ENCODE assay signal across 10 cellular contexts in the genomic region with DNA sequence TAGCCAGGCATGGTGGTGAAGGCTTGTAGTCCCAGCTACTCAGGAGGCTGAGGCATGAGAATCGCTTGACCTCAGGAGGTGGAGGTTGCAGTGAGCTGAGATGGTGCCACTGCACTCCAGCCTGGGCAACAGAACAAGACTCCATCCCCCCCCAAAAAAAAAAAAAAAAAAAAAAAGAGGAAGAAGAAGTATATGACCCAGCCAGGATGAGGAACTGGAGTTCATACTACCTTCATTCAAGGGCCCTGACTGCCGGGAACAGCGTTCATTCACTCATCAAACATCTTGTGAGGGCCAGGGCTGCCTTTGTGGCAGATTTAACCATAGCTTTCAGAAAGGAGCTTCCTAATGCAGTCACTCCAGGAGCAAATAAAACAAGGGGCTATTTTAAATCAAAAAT.
DNase-seq lines count a peak whose midpoint lies in the region; ATAC-seq and TF ChIP-seq lines count a peak whose summit lies in the region.
"Had no signal": no experiment of that assay in that cellular context is flagged by ENCODE, and none has a peak within 500 bp of the region (broad histone marks: within the 10 kb centered on the region; RNA-seq: fewer than 3 reads in every experiment).

No MANE protein-coding gene starts in this region.

- peaks cover 53% of the 10 kb centered on the region for H3K4me1 Mint-ChIP-seq in activated naive CD4-positive, alpha-beta T cell treated with anti-CD3 and anti-CD28 coated beads, Interleukin-2, amount 50 U/mL, for 24 hours
- H3K4me1 Mint-ChIP-seq in activated naive CD4-positive, alpha-beta T cell treated with anti-CD3 and anti-CD28 coated beads, Interleukin-2, amount 10 ng/mL, durations not matched to agents 7 days and 5 days = peaks cover 51% of the 10 kb centered on the region
- H3K4me1 Mint-ChIP-seq in activated naive CD8-positive, alpha-beta T cell treated with anti-CD3 and anti-CD28 coated beads, Interleukin-2, amount 10 ng/mL, durations not matched to agents 7 days and 5 days = peaks cover 53% of the 10 kb centered on the region

- TF ChIP-seq POLR2A in upper lobe of left lung (IDR thresholded peaks at IDR 0.05) = no peak

- peak overlapping the region; percentile 94 for H3K27ac ChIP-seq in mesodermal cell (ENCODE audit: low read depth, low read length, severe bottlenecking)
- H3K27ac ChIP-seq in upper lobe of left lung = peak overlapping the region; percentile 66 to 87 (median 76)

- no peaks in the 10 kb centered on the region for H3K27me3 ChIP-seq in upper lobe of left lung

- POLR2A ChIA-PET in activated naive CD8-positive, alpha-beta T cell treated with anti-CD3 and anti-CD28 coated beads, Interleukin-2, amount 10 ng/mL, durations not matched to agents 7 days and 5 days (lab: Charles Lee) = interaction anchor here (1.5 to 6.1 kb wide), 4 partner anchors 46 to 253 kb away, joined by 5 to 42 read pairs (median 6); a partner anchor contains a TSS

- H3K9me3 ChIP-seq in mesodermal cell (ENCODE audit: control insufficient read depth, low read length) (no peaks in the 10 kb centered on the region), upper lobe of left lung (no peaks in the 10 kb centered on the region)

- no peak overlapping the region for H3K27ac Mint-ChIP-seq in activated naive CD4-positive, alpha-beta T cell treated with anti-CD3 and anti-CD28 coated beads, Interleukin-2, amount 50 U/mL, for 24 hours
- no peak overlapping the region for H3K27ac Mint-ChIP-seq in activated naive CD4-positive, alpha-beta T cell treated with anti-CD3 and anti-CD28 coated beads, Interleukin-2, amount 10 ng/mL, durations not matched to agents 7 days and 5 days
- peak overlapping the region; percentile 86 for H3K27ac Mint-ChIP-seq in activated naive CD8-positive, alpha-beta T cell treated with anti-CD3 and anti-CD28 coated beads, Interleukin-2, amount 10 ng/mL, durations not matched to agents 7 days and 5 days

- no peak for TF ChIP-seq EP300 in upper lobe of left lung (IDR thresholded peaks at IDR 0.05)

- ATAC-seq in activated naive CD8-positive, alpha-beta T cell treated with anti-CD3 and anti-CD28 coated beads, Interleukin-2, amount 10 ng/mL, durations not matched to agents 7 days and 5 days (ENCODE audit: low read depth) = no peak
- peak in 1 of 2 donors; percentile 56 for ATAC-seq in upper lobe of left lung (ENCODE audit: low FRiP score in 2 of 2)

- H3K4me1 ChIP-seq in mesodermal cell (ENCODE audit: control insufficient read depth, insufficient read depth, low read length, poor library complexity, severe bottlenecking) = peaks cover 27% of the 10 kb centered on the region
- peaks cover 20 to 49% (median 28%) of the 10 kb centered on the region in 4 donors for H3K4me1 ChIP-seq in upper lobe of left lung

- H3K9me3 Mint-ChIP-seq in activated naive CD4-positive, alpha-beta T cell treated with anti-CD3 and anti-CD28 coated beads, Interleukin-2, amount 50 U/mL, for 24 hours = no peaks in the 10 kb centered on the region
- H3K9me3 Mint-ChIP-seq in activated naive CD4-positive, alpha-beta T cell treated with anti-CD3 and anti-CD28 coated beads, Interleukin-2, amount 10 ng/mL, durations not matched to agents 7 days and 5 days = no peaks in the 10 kb centered on the region
- H3K9me3 Mint-ChIP-seq in activated naive CD8-positive, alpha-beta T cell treated with anti-CD3 and anti-CD28 coated beads, Interleukin-2, amount 10 ng/mL, durations not matched to agents 7 days and 5 days = no peaks in the 10 kb centered on the region

- CTCF ChIA-PET in activated naive CD4-positive, alpha-beta T cell treated with anti-CD3 and anti-CD28 coated beads, Interleukin-2, amount 10 ng/mL, durations not matched to agents 7 days and 5 days (lab: Charles Lee) = interaction anchor here (1.4 to 3.1 kb wide), 7 partner anchors 9 to 277 kb away, joined by 3 to 24 read pairs (median 8); no protein-coding TSS in a partner anchor

- H3K36me3 Mint-ChIP-seq in activated naive CD4-positive, alpha-beta T cell treated with anti-CD3 and anti-CD28 coated beads, Interleukin-2, amount 50 U/mL, for 24 hours = no peaks in the 10 kb centered on the region
- H3K36me3 Mint-ChIP-seq in activated naive CD4-positive, alpha-beta T cell treated with anti-CD3 and anti-CD28 coated beads, Interleukin-2, amount 10 ng/mL, durations not matched to agents 7 days and 5 days = no peaks in the 10 kb centered on the region
- peaks cover 2% of the 10 kb centered on the region for H3K36me3 Mint-ChIP-seq in activated naive CD8-positive, alpha-beta T cell treated with anti-CD3 and anti-CD28 coated beads, Interleukin-2, amount 10 ng/mL, durations not matched to agents 7 days and 5 days

- DNase-seq in activated naive CD4-positive, alpha-beta T cell treated with anti-CD3 and anti-CD28 coated beads, Interleukin-2, amount 10 ng/mL, durations not matched to agents 7 days and 5 days = no peak
- no peak for DNase-seq in activated naive CD8-positive, alpha-beta T cell treated with anti-CD3 and anti-CD28 coated beads, Interleukin-2, amount 10 ng/mL, durations not matched to agents 7 days and 5 days
- DNase-seq in upper lobe of left lung (peak in 1 of 2 donors; percentile 42), DMS 273 (lab: John Stamatoyannopoulos, UW; ENCODE audit: unreplicated experiment) (no peak), superior temporal gyrus (ENCODE audit: extremely low spot score) (no peak), GM19240 (ENCODE audit: insufficient read length, low spot score) (no peak)
- DNase-seq: kidney glomerular epithelial cell, NCI-H2029 had no signal

- no peaks in the 10 kb centered on the region for H3K27me3 Mint-ChIP-seq in activated naive CD4-positive, alpha-beta T cell treated with anti-CD3 and anti-CD28 coated beads, Interleukin-2, amount 50 U/mL, for 24 hours
- peaks cover 9% of the 10 kb centered on the region for H3K27me3 Mint-ChIP-seq in activated naive CD4-positive, alpha-beta T cell treated with anti-CD3 and anti-CD28 coated beads, Interleukin-2, amount 10 ng/mL, durations not matched to agents 7 days and 5 days
- H3K27me3 Mint-ChIP-seq in activated naive CD8-positive, alpha-beta T cell treated with anti-CD3 and anti-CD28 coated beads, Interleukin-2, amount 10 ng/mL, durations not matched to agents 7 days and 5 days = no peaks in the 10 kb centered on the region

- H3K4me3 ChIP-seq in mesodermal cell (ENCODE audit: extremely low read depth, insufficient read depth, low read length, poor library complexity, severe bottlenecking) = peak overlapping the region; percentile 28
- H3K4me3 ChIP-seq in upper lobe of left lung = peak overlapping the region in 1 of 4 donors; percentile 54

- H3K36me3 ChIP-seq in mesodermal cell (ENCODE audit: control insufficient read depth, insufficient read depth, low read length) = no peaks in the 10 kb centered on the region
- H3K36me3 ChIP-seq in upper lobe of left lung = no peaks in the 10 kb centered on the region

- peak overlapping the region; percentile 68 for H3K4me3 Mint-ChIP-seq in activated naive CD4-positive, alpha-beta T cell treated with anti-CD3 and anti-CD28 coated beads, Interleukin-2, amount 50 U/mL, for 24 hours
- H3K4me3 Mint-ChIP-seq in activated naive CD4-positive, alpha-beta T cell treated with anti-CD3 and anti-CD28 coated beads, Interleukin-2, amount 10 ng/mL, durations not matched to agents 7 days and 5 days = no peak overlapping the region
- H3K4me3 Mint-ChIP-seq in activated naive CD8-positive, alpha-beta T cell treated with anti-CD3 and anti-CD28 coated beads, Interleukin-2, amount 10 ng/mL, durations not matched to agents 7 days and 5 days = peak overlapping the region; percentile 85

- no peak for TF ChIP-seq CTCF in upper lobe of left lung (IDR thresholded peaks at IDR 0.05)

- 92 to 93% methylated on average over 2 to 3 of the region's 3 CpGs for WGBS in mesodermal cell (ENCODE audit: insufficient coverage in 2 of 2), 2 experiments
- WGBS in upper lobe of left lung, 2 donors = 67 to 68% methylated on average over 3 of the region's 3 CpGs
